8 cellular contexts compared by ENCODE assay signal in the genomic region with DNA sequence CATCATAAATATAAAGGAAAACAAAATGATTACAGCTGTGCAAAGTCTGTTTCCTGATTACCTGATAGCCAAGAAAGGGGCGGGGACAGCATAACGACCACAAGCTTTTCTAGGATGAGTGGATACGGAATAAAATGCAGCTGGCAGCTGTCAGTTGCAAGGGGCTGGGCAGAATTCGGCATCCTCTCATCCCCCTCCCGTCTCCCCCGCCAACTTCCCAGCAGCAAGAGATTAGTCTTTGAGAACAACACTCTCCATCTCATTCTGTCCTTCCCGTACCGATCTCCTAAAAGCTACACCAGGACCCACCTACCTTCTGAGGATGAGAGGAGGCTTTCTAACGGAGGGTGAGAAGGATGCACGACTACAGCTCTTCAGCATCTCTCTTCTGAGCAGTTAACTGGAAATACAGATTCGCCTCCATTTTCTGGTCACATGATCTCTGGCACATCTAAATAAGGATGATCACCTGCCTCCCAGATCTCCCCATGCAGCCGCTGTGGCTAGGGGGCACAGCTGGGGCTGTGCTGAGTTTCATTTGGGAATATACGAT.
DNase-seq lines count a peak whose midpoint lies in the region; ATAC-seq lines count a peak whose summit lies in the region.

No MANE protein-coding gene starts in this region.

- ATAC-seq in GM21526 (IDR thresholded peaks at IDR 0.05; ENCODE audit: low FRiP score, unreplicated experiment): no peak
- no peak for ATAC-seq in GM21723 (IDR thresholded peaks at IDR 0.05; ENCODE audit: unreplicated experiment)

- DNase-seq in C1 segment of cervical spinal cord (lab: John Stamatoyannopoulos, UW): peak in 10 of 14 donors; percentile 8 to 84 (median 28)
- peak; percentile 74 for DNase-seq in NCI-H1105 (lab: John Stamatoyannopoulos, UW)
- peak in 31 of 56 donors; percentile 5 to 72 (median 34) for DNase-seq in amygdala (lab: John Stamatoyannopoulos, UW)
- peak; percentile 73 for DNase-seq in medulla oblongata (ENCODE audit: extremely low spot score)
- no peak for DNase-seq in KG1 (lab: John Stamatoyannopoulos, UW)
- no peak for DNase-seq in hepatic stellate cell (ENCODE audit: low spot score)

Comparison
In these comparisons a context has a peak if more than half of its experiments do, and no peak if none do; other contexts are left out.
1. DNase-seq: peak in C1 segment of cervical spinal cord (10 of 14), NCI-H1105 (single experiment), amygdala (31 of 56) and medulla oblongata (single experiment); none in KG1 (single experiment) and hepatic stellate cell (single experiment).